26 cellular contexts compared by ENCODE assay signal in genomic region chr2:230850358-230850658, GRCh38. TPM values are rescaled to one million over a fixed set of nuclear protein-coding genes. Genes with fewer than 3 reads are reported as not detected.
A peak's percentile ranks its signal among the peaks of the same experiment; 100 is the strongest.
DNase-seq lines count a peak whose midpoint lies in the region; ATAC-seq, FAIRE-seq and TF ChIP-seq lines count a peak whose summit lies in the region.
"Had no signal": no experiment of that assay in that cellular context is flagged by ENCODE, and none has a peak within 500 bp of the region (broad histone marks: within the 10 kb centered on the region; RNA-seq: fewer than 3 reads in every experiment).

No MANE protein-coding gene starts in this region.

- H3K4me1 ChIP-seq in A549 (no peaks in the 10 kb centered on the region), Caco-2 (no peaks in the 10 kb centered on the region), PC-9 (replicated peaks; ENCODE audit: insufficient read depth) (no peaks in the 10 kb centered on the region), lower lobe of right lung (no peaks in the 10 kb centered on the region)
- H3K4me1 ChIP-seq: prostate gland had no signal

- H3K36me3 ChIP-seq in Caco-2 (ENCODE audit: control insufficient read depth, insufficient read depth, low read length): no peaks in the 10 kb centered on the region
- H3K36me3 ChIP-seq in PC-9 (ENCODE audit: low read depth): no peaks in the 10 kb centered on the region
- no peaks in the 10 kb centered on the region for H3K36me3 ChIP-seq in lower lobe of right lung
- H3K36me3 ChIP-seq: Peyer's patch, prostate gland, suprapubic skin had no signal

- H3K4me2 ChIP-seq in A549 (no peak overlapping the region), PC-9 (no peak overlapping the region)

- WGBS in A549 (ENCODE audit: missing lambda C conversion rate): 37% methylated on average over 7 of the region's 7 CpGs

- no peaks in the 10 kb centered on the region for H3K9me3 Mint-ChIP-seq in Caco-2 (ENCODE audit: unreplicated experiment)
- H3K9me3 Mint-ChIP-seq: activated naive CD8-positive, alpha-beta T cell treated with anti-CD3 and anti-CD28 coated beads, Interleukin-2, amount 10 ng/mL, durations not matched to agents 7 days and 5 days; activated T-helper 2 cell treated with anti-CD3 and anti-CD28 coated beads, Interferon-gamma antibody, Interleukin-2, Interleukin-4, amounts not matched to agents 10 μg/mL and 5 μg/mL and 100 μg/mL, durations not matched to agents 14 hours and 24 hours and 36 hours; dendritic cell treated with granulocyte-macrophage colony-stimulating factor and Interleukin-4, amounts not matched to agents 40 ng/mL and 50 ng/mL, for 4 days had no signal

- H3K9me2 ChIP-seq in PC-9 (ENCODE audit: insufficient read depth): no peaks in the 10 kb centered on the region

- intact Hi-C loops in Caco-2 (cut with micrococcal nuclease; ENCODE audit: unreplicated experiment): no loop called here
- intact Hi-C loops in PC-9 (cut with micrococcal nuclease; ENCODE audit: unreplicated experiment): no loop called here
- intact Hi-C loops in lower lobe of right lung (cut with DNase I): no loop called here

- CTCF ChIA-PET in A549 (lab: Yijun Ruan, JAX) (interaction anchor here (0.9 to 4.7 kb wide), 7 partner anchors 9 to 137 kb away, joined by 3 to 17 read pairs (median 6); partner anchors contain the start of gene ITM2C), Caco-2 (lab: Charles Lee) (no interaction called here), PC-9 (lab: Charles Lee) (no interaction called here)

- peaks cover 9% of the 10 kb centered on the region for H3K36me3 Mint-ChIP-seq in Caco-2 (ENCODE audit: insufficient read depth, unreplicated experiment)
- H3K36me3 Mint-ChIP-seq: activated naive CD8-positive, alpha-beta T cell treated with anti-CD3 and anti-CD28 coated beads, Interleukin-2, amount 10 ng/mL, durations not matched to agents 7 days and 5 days had no signal

- H3F3A ChIP-seq in PC-9 (ENCODE audit: insufficient read depth, low read depth): no peaks in the 10 kb centered on the region

- DNase-seq in A549 (ENCODE audit: low read depth in 1 of 2, low spot score in 1 of 2): no peak
- DNase-seq in Caco-2: no peak
- DNase-seq in PC-9: no peak
- no peak for DNase-seq in lower lobe of right lung
- no peak for DNase-seq in activated effector memory CD4-positive, alpha-beta T cell treated with Interleukin-2 at 50 U/mL for 16 hours
- DNase-seq in SIG-M5 (lab: John Stamatoyannopoulos, UW): no peak
- DNase-seq in DMS114 treated with DMSO at 0.1 percent for 48 hours (lab: John Stamatoyannopoulos, UW; ENCODE audit: unreplicated experiment): no peak
- DNase-seq in effector CD8-positive, alpha-beta T cell (lab: John Stamatoyannopoulos, UW): no peak
- DNase-seq: hippocampal formation, IMR-90, left cardiac atrium, mesenchymal stem cell, NCI-H1092, NCI-H1694 treated with DMSO at 0.1 percent for 48 hours, NCI-H2171 treated with DMSO at 0.1 percent for 48 hours, NCI-H524 had no signal

- no peak for TF ChIP-seq EP300 in A549 (IDR thresholded peaks at IDR 0.05)

- no peaks in the 10 kb centered on the region for H3K27me3 Mint-ChIP-seq in Caco-2 (ENCODE audit: insufficient read depth, unreplicated experiment)

- TF ChIP-seq CTCF in A549 (IDR thresholded peaks at IDR 0.05) (no peak; the same call in 2 of the 3 replicates), Caco-2 (IDR thresholded peaks at IDR 0.05; ENCODE audit: insufficient read depth in 1 of 2, low read depth in 1 of 2, low read length in 1 of 2, severe bottlenecking in 1 of 2, unreplicated experiment in 1 of 2) (no peak), PC-9 (conservative IDR thresholded peaks at IDR 0.05) (peak; percentile 17; the same call in 1 of the 2 replicates), lower lobe of right lung (IDR thresholded peaks at IDR 0.05) (peak; percentile 7)

- H3K79me2 ChIP-seq in PC-9 (ENCODE audit: low read depth): no peaks in the 10 kb centered on the region

- no peak for FAIRE-seq in A549 (lab: Jason Lieb, UNC)
- FAIRE-seq: astrocyte, D721Med, frontal cortex had no signal

- H3K4me3 ChIP-seq in A549 (no peak overlapping the region), Caco-2 (ENCODE audit: low read depth, low read length) (no peak overlapping the region), PC-9 (no peak overlapping the region), lower lobe of right lung (no peak overlapping the region)
- H3K4me3 ChIP-seq: GM23248, Peyer's patch, prostate gland, suprapubic skin had no signal

- TF ChIP-seq RAD21 in A549 (conservative IDR thresholded peaks at IDR 0.05 in 1 of 2, IDR thresholded peaks at IDR 0.05 in 1 of 2): no peak

- H3K9me3 ChIP-seq in A549 (peaks cover 5% of the 10 kb centered on the region; the same call in 1 of the 3 replicates), Caco-2 (no peaks in the 10 kb centered on the region), PC-9 (ENCODE audit: insufficient read depth, low read depth) (no peaks in the 10 kb centered on the region), lower lobe of right lung (no peaks in the 10 kb centered on the region)
- H3K9me3 ChIP-seq: prostate gland, suprapubic skin had no signal

- H3K27ac Mint-ChIP-seq in Caco-2 (ENCODE audit: unreplicated experiment): peak overlapping the region; percentile 81
- H3K27ac Mint-ChIP-seq: activated naive CD8-positive, alpha-beta T cell treated with anti-CD3 and anti-CD28 coated beads, Interleukin-2, amount 10 ng/mL, durations not matched to agents 7 days and 5 days; activated T-helper 2 cell treated with anti-CD3 and anti-CD28 coated beads, Interferon-gamma antibody, Interleukin-2, Interleukin-4, amounts not matched to agents 10 μg/mL and 5 μg/mL and 100 μg/mL, durations not matched to agents 14 hours and 24 hours and 36 hours; dendritic cell treated with granulocyte-macrophage colony-stimulating factor and Interleukin-4, amounts not matched to agents 40 ng/mL and 50 ng/mL, for 4 days had no signal

- TF ChIP-seq POLR2A in A549 (IDR thresholded peaks at IDR 0.05; ENCODE audit: low read length): no peak

- H3K27ac ChIP-seq in A549 (no peak overlapping the region), PC-9 (no peak overlapping the region), lower lobe of right lung (no peak overlapping the region)
- H3K27ac ChIP-seq: GM23248, Peyer's patch, prostate gland, suprapubic skin had no signal

- H2AFZ ChIP-seq in PC-9: no peak overlapping the region
- H2AFZ ChIP-seq: GM23248 had no signal

- no peaks in the 10 kb centered on the region for H3K27me3 ChIP-seq in Caco-2 (replicated peaks; ENCODE audit: control insufficient read depth, insufficient read depth, low read length)
- H3K27me3 ChIP-seq in PC-9 (ENCODE audit: insufficient read depth, low read depth): peaks cover 4% of the 10 kb centered on the region; the same call in 1 of the 2 replicates
- H3K27me3 ChIP-seq in lower lobe of right lung (ENCODE audit: low read depth): peaks cover 15% of the 10 kb centered on the region
- H3K27me3 ChIP-seq: Peyer's patch had no signal

- ATAC-seq in A549 (peak; percentile 16 to 21; a peak in 4 of 6 replicates), lower lobe of right lung (no peak)

- BruUV-seq in Caco-2 (replicated peaks; lab: Mats Ljungman, UMichigan) (no TSS peak), PC-9 (replicated peaks; lab: Mats Ljungman, UMichigan) (no TSS peak)

- no peaks in the 10 kb centered on the region for H4K20me1 ChIP-seq in PC-9 (ENCODE audit: insufficient read depth)

- peak overlapping the region; percentile 11 for H3K4me3 Mint-ChIP-seq in Caco-2 (ENCODE audit: unreplicated experiment)
- H3K4me3 Mint-ChIP-seq: activated naive CD8-positive, alpha-beta T cell treated with anti-CD3 and anti-CD28 coated beads, Interleukin-2, amount 10 ng/mL, durations not matched to agents 7 days and 5 days; dendritic cell treated with granulocyte-macrophage colony-stimulating factor and Interleukin-4, amounts not matched to agents 40 ng/mL and 50 ng/mL, for 4 days had no signal

- POLR2A ChIA-PET in A549 (lab: Yijun Ruan, JAX) (no interaction called here), Caco-2 (lab: Charles Lee) (no interaction called here), PC-9 (lab: Charles Lee; ENCODE audit: unreplicated experiment) (no interaction called here)

- peaks cover 6% of the 10 kb centered on the region for H3K4me1 Mint-ChIP-seq in Caco-2 (ENCODE audit: low read depth, unreplicated experiment)

TF ChIP-seq in A549, 52 proteins besides CTCF, POLR2A, EP300 and RAD21:
- TF ChIP-seq ELK1 (IDR thresholded peaks at IDR 0.05; ENCODE audit: low read depth, low read length): no peak
- no peak for TF ChIP-seq FOSL2 (IDR thresholded peaks at IDR 0.05)
- no peak for TF ChIP-seq FOSL2 (CRISPR knock-in tag; IDR thresholded peaks at IDR 0.05)
- TF ChIP-seq FOXS1 (CRISPR knock-in tag; IDR thresholded peaks at IDR 0.05): no peak
- TF ChIP-seq ESRRA (IDR thresholded peaks at IDR 0.05; ENCODE audit: borderline replicate concordance, low read length): no peak
- no peak for TF ChIP-seq ZNF302 (CRISPR knock-in tag; IDR thresholded peaks at IDR 0.05)

RNA-seq across cellular contexts. Expression of gene ITM2C, which starts 14.4 kb away (rescaled TPM):
- 88.1 and 123 TPM in 2 replicates for polyA plus RNA-seq in A549 (2011; rRNA removed)
- 86.8 and 109 TPM in 2 replicates for polyA plus RNA-seq in A549 (2012; cell fraction: cytosol; rRNA removed)
- polyA plus RNA-seq in A549 (2012; cell fraction: nucleus; rRNA removed): 138 and 145 TPM in 2 replicates
- polyA plus RNA-seq in A549 (2017; fragmentation: RNase III; extraction: RNeasy Plus Mini Kit Qiagen cat#74134 plus additional on column Dnase treatment): 63.3 to 105 TPM (median 84.0 TPM) in 3 replicates
- 120 and 150 TPM in 2 replicates for polyA minus RNA-seq in A549 (2011; rRNA and poly(A)+ RNA removed)
- 135 and 136 TPM in 2 replicates for total RNA-seq in Caco-2 (2022)
- total RNA-seq in PC-9 (2021): 76.0 and 96.4 TPM in 2 replicates
- 27.6 TPM for total RNA-seq in lower lobe of right lung

Comparison
In these comparisons a context has a peak if more than half of its experiments do, and no peak if none do; other contexts are left out.
1. ATAC-seq: peak in A549 (2 of 2); none in lower lobe of right lung (0 of 2).
2. CTCF ChIP-seq: peak in PC-9 (single experiment) and lower lobe of right lung (single experiment); none in A549 (single experiment) and Caco-2 (0 of 2).